8 cellular contexts compared by ENCODE assay signal in genomic region chr1:212488436-212489283, GRCh38. TPM values are rescaled to one million over a fixed set of nuclear protein-coding genes. Genes with fewer than 3 reads are reported as not detected.
DNase-seq lines count a peak whose midpoint lies in the region; ATAC-seq, FAIRE-seq and TF ChIP-seq lines count a peak whose summit lies in the region.

No MANE protein-coding gene starts in this region.

- ATAC-seq in GM19468 (IDR thresholded peaks at IDR 0.05; ENCODE audit: extremely low read depth, unreplicated experiment) (peak; percentile 64), GM19397 (IDR thresholded peaks at IDR 0.05; ENCODE audit: unreplicated experiment) (no peak)
- peak; percentile 65 to 77 for ATAC-seq in activated naive CD4-positive, alpha-beta T cell treated with anti-CD3 and anti-CD28 coated beads, Interleukin-2, amount 50 U/mL, for 72 hours
- ATAC-seq in stimulated activated naive B cell treated with anti-CD40 and anti-IgM and Interleukin-4, amounts not matched to agents 10 μg/mL and 1 μg/mL and 100 μg/mL, for 72 hours (replicated peaks) = peak; percentile 59 to 69

- peaks cover 5 to 10% of the 10 kb centered on the region in 2 donors for H3K27me3 Mint-ChIP-seq in stimulated activated naive B cell treated with anti-CD40 and anti-IgM and Interleukin-4, amounts not matched to agents 10 μg/mL and 1 μg/mL and 100 μg/mL, for 72 hours

- peaks cover 5 to 18% of the 10 kb centered on the region in 2 donors for H3K4me1 Mint-ChIP-seq in stimulated activated naive B cell treated with anti-CD40 and anti-IgM and Interleukin-4, amounts not matched to agents 10 μg/mL and 1 μg/mL and 100 μg/mL, for 72 hours

- H3K27ac Mint-ChIP-seq in activated naive CD4-positive, alpha-beta T cell treated with anti-CD3 and anti-CD28 coated beads, Interleukin-2, amount 50 U/mL, for 72 hours = no peak overlapping the region
- H3K27ac Mint-ChIP-seq in stimulated activated naive B cell treated with anti-CD40 and anti-IgM and Interleukin-4, amounts not matched to agents 10 μg/mL and 1 μg/mL and 100 μg/mL, for 72 hours = peak overlapping the region; percentile 56

- FAIRE-seq in D721Med (lab: Jason Lieb, UNC) = no peak

- no peak overlapping the region for H3K4me3 Mint-ChIP-seq in stimulated activated naive B cell treated with anti-CD40 and anti-IgM and Interleukin-4, amounts not matched to agents 10 μg/mL and 1 μg/mL and 100 μg/mL, for 72 hours

- TF ChIP-seq CTCF in D721Med (IDR thresholded peaks at IDR 0.05; ENCODE audit: insufficient read depth, missing control alignments) = no peak

- DNase-seq in GM03348 (ENCODE audit: low spot score) = peak; percentile 57
- DNase-seq in HK-2 (ENCODE audit: unreplicated experiment) = peak; percentile 44
- DNase-seq in activated naive CD4-positive, alpha-beta T cell treated with anti-CD3 and anti-CD28 coated beads, Interleukin-2, amount 50 U/mL, for 72 hours (ENCODE audit: low spot score in 2 of 2) = no peak
- peak; percentile 22 to 52 for DNase-seq in hippocampal formation (lab: John Stamatoyannopoulos, UW)
- peak; percentile 29 for DNase-seq in stimulated activated naive B cell treated with anti-CD40 and anti-IgM and Interleukin-4, amounts not matched to agents 10 μg/mL and 1 μg/mL and 100 μg/mL, for 72 hours
- DNase-seq in D721Med (ENCODE audit: insufficient read length, low spot score) = no peak

- H3K36me3 Mint-ChIP-seq in activated naive CD4-positive, alpha-beta T cell treated with anti-CD3 and anti-CD28 coated beads, Interleukin-2, amount 50 U/mL, for 72 hours = no peaks in the 10 kb centered on the region
- H3K36me3 Mint-ChIP-seq in stimulated activated naive B cell treated with anti-CD40 and anti-IgM and Interleukin-4, amounts not matched to agents 10 μg/mL and 1 μg/mL and 100 μg/mL, for 72 hours = no peaks in the 10 kb centered on the region

- H3K9me3 Mint-ChIP-seq in activated naive CD4-positive, alpha-beta T cell treated with anti-CD3 and anti-CD28 coated beads, Interleukin-2, amount 50 U/mL, for 72 hours = no peaks in the 10 kb centered on the region
- H3K9me3 Mint-ChIP-seq in stimulated activated naive B cell treated with anti-CD40 and anti-IgM and Interleukin-4, amounts not matched to agents 10 μg/mL and 1 μg/mL and 100 μg/mL, for 72 hours = no peaks in the 10 kb centered on the region

RNA-seq across cellular contexts. Expression of gene NENF, which starts 55.9 kb away (rescaled TPM):
- total RNA-seq in activated naive CD4-positive, alpha-beta T cell treated with anti-CD3 and anti-CD28 coated beads, Interleukin-2, amount 50 U/mL, for 72 hours = 10 to 100 TPM; 34.9 to 35.7 TPM

Comparison
In these comparisons a context has a peak if more than half of its experiments do, and no peak if none do; other contexts are left out.
1. DNase-seq: peak in GM03348 (single experiment), HK-2 (single experiment), hippocampal formation (2 of 2) and stimulated activated naive B cell treated with anti-CD40 and anti-IgM and Interleukin-4, amounts not matched to agents 10 μg/mL and 1 μg/mL and 100 μg/mL, for 72 hours (single experiment); none in activated naive CD4-positive, alpha-beta T cell treated with anti-CD3 and anti-CD28 coated beads, Interleukin-2, amount 50 U/mL, for 72 hours (0 of 2) and D721Med (single experiment).